Comparison of ENCODE assay signal across 1 cellular context in the genomic region with DNA sequence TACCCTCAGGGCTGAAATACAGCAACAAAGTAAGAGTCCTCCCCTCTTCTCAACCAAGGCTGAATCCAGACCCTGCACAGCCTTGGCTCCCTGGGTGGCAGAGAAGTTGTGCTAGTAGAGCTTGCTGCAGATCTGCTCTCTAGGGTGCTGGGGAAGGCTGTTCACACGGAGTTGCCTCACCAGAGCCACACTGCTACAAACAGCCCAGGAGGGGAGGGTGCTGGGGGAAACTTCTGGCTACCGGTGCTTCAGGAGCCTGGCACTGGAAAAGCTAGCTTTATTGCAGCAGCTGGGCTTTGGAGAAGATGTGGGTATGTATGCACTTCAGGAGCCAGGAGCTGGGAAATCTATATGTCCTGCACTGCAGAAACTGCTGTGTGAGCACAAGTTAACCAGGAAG.
TF ChIP-seq lines count a peak whose summit lies in the region.

No MANE protein-coding gene starts in this region.

TF ChIP-seq in GM23338, 12 proteins besides CTCF, POLR2A, EP300 and RAD21 (continued from another document):
- TF ChIP-seq, protein P1, sequence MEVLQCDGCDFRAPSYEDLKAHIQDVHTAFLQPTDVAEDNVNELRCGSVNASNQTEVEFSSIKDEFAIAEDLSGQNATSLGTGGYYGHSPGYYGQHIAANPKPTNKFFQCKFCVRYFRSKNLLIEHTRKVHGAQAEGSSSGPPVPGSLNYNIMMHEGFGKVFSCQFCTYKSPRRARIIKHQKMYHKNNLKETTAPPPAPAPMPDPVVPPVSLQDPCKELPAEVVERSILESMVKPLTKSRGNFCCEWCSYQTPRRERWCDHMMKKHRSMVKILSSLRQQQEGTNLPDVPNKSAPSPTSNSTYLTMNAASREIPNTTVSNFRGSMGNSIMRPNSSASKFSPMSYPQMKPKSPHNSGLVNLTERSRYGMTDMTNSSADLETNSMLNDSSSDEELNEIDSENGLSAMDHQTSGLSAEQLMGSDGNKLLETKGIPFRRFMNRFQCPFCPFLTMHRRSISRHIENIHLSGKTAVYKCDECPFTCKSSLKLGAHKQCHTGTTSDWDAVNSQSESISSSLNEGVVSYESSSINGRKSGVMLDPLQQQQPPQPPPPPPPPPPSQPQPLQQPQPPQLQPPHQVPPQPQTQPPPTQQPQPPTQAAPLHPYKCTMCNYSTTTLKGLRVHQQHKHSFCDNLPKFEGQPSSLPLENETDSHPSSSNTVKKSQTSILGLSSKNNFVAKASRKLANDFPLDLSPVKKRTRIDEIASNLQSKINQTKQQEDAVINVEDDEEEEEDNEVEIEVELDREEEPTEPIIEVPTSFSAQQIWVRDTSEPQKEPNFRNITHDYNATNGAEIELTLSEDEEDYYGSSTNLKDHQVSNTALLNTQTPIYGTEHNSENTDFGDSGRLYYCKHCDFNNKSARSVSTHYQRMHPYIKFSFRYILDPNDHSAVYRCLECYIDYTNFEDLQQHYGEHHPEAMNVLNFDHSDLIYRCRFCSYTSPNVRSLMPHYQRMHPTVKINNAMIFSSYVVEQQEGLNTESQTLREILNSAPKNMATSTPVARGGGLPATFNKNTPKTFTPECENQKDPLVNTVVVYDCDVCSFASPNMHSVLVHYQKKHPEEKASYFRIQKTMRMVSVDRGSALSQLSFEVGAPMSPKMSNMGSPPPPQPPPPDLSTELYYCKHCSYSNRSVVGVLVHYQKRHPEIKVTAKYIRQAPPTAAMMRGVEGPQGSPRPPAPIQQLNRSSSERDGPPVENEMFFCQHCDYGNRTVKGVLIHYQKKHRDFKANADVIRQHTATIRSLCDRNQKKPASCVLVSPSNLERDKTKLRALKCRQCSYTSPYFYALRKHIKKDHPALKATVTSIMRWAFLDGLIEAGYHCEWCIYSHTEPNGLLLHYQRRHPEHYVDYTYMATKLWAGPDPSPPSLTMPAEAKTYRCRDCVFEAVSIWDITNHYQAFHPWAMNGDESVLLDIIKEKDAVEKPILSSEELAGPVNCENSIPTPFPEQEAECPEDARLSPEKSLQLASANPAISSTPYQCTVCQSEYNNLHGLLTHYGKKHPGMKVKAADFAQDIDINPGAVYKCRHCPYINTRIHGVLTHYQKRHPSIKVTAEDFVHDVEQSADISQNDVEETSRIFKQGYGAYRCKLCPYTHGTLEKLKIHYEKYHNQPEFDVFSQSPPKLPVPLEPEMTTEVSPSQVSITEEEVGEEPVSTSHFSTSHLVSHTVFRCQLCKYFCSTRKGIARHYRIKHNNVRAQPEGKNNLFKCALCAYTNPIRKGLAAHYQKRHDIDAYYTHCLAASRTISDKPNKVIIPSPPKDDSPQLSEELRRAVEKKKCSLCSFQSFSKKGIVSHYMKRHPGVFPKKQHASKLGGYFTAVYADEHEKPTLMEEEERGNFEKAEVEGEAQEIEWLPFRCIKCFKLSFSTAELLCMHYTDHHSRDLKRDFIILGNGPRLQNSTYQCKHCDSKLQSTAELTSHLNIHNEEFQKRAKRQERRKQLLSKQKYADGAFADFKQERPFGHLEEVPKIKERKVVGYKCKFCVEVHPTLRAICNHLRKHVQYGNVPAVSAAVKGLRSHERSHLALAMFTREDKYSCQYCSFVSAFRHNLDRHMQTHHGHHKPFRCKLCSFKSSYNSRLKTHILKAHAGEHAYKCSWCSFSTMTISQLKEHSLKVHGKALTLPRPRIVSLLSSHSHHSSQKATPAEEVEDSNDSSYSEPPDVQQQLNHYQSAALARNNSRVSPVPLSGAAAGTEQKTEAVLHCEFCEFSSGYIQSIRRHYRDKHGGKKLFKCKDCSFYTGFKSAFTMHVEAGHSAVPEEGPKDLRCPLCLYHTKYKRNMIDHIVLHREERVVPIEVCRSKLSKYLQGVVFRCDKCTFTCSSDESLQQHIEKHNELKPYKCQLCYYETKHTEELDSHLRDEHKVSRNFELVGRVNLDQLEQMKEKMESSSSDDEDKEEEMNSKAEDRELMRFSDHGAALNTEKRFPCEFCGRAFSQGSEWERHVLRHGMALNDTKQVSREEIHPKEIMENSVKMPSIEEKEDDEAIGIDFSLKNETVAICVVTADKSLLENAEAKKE (CRISPR knock-in tag; IDR thresholded peaks at IDR 0.05): no peak
- TF ChIP-seq STAT1 (IDR thresholded peaks at IDR 0.05; ENCODE audit: unreplicated experiment) (no peak), POLR2AphosphoS5 (IDR thresholded peaks at IDR 0.05; ENCODE audit: low read depth) (no peak), ZNF331 (CRISPR knock-in tag; IDR thresholded peaks at IDR 0.05; ENCODE audit: low read depth) (no peak), CREB1 (CRISPR knock-in tag; IDR thresholded peaks at IDR 0.05; ENCODE audit: low read depth) (no peak), EZH2phosphoT487 (IDR thresholded peaks at IDR 0.05; ENCODE audit: unreplicated experiment) (no peak), JUNB (IDR thresholded peaks at IDR 0.05; ENCODE audit: unreplicated experiment) (no peak)
- TF ChIP-seq, protein P2, sequence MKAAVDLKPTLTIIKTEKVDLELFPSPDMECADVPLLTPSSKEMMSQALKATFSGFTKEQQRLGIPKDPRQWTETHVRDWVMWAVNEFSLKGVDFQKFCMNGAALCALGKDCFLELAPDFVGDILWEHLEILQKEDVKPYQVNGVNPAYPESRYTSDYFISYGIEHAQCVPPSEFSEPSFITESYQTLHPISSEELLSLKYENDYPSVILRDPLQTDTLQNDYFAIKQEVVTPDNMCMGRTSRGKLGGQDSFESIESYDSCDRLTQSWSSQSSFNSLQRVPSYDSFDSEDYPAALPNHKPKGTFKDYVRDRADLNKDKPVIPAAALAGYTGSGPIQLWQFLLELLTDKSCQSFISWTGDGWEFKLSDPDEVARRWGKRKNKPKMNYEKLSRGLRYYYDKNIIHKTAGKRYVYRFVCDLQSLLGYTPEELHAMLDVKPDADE (IDR thresholded peaks at IDR 0.05): no peak
